Comparison of ENCODE assay signal across 18 cellular contexts in genomic region chr17:30133197-30133596, GRCh38. TPM values are rescaled to one million over a fixed set of nuclear protein-coding genes. Genes with fewer than 3 reads are reported as not detected.
DNase-seq lines count a peak whose midpoint lies in the region; ATAC-seq, FAIRE-seq and TF ChIP-seq lines count a peak whose summit lies in the region.
"Had no signal": no experiment of that assay in that cellular context is flagged by ENCODE, and none has a peak within 500 bp of the region (broad histone marks: within the 10 kb centered on the region; RNA-seq: fewer than 3 reads in every experiment).

No MANE protein-coding gene starts in this region.

- FAIRE-seq in GM12891 (lab: Jason Lieb, UNC) (no peak), K562 (lab: Jason Lieb, UNC) (no peak)
- FAIRE-seq: A204.1, GM12892 had no signal

- no peak overlapping the region for H3K4me2 ChIP-seq in K562 (ENCODE audit: insufficient read depth, low read length)
- H3K4me2 ChIP-seq: GM23338 had no signal

- TF ChIP-seq POLR2A in GM12891 (IDR thresholded peaks at IDR 0.05; ENCODE audit: low read depth, low read length) (no peak), K562 (conservative IDR thresholded peaks at IDR 0.05) (no peak)

- no peaks in the 10 kb centered on the region for H3K27me3 ChIP-seq in K562 (ENCODE audit: control insufficient read depth in 2 of 2, insufficient read depth in 2 of 2, low read length in 2 of 2)
- H3K27me3 ChIP-seq in left ventricle myocardium inferior (ENCODE audit: low read depth), result no peaks in the 10 kb centered on the region

- H3K9ac ChIP-seq in K562 (ENCODE audit: insufficient read depth in 1 of 2, low read depth in 2 of 2, low read length in 2 of 2), result no peak overlapping the region

- no peak for TF ChIP-seq CTCF in K562 (IDR thresholded peaks at IDR 0.05 in 2 of 3, conservative IDR thresholded peaks at IDR 0.05 in 1 of 3; ENCODE audit: insufficient read depth in 2 of 3, low read depth in 1 of 3, low read length in 3 of 3)
- TF ChIP-seq CTCF in left ventricle myocardium inferior (IDR thresholded peaks at IDR 0.05; ENCODE audit: borderline replicate concordance), result no peak

- no peak for TF ChIP-seq RAD21 in K562 (CRISPR knock-in tag; conservative IDR thresholded peaks at IDR 0.05 in 1 of 2, IDR thresholded peaks at IDR 0.05 in 1 of 2)

- 98% methylated on average over 3 of the region's 3 CpGs for WGBS in K562 (ENCODE audit: insufficient coverage, low coverage, missing lambda C conversion rate)

- H3K9me3 Mint-ChIP-seq in activated CD4-positive, alpha-beta T cell treated with anti-CD3 and anti-CD28 coated beads, Interleukin-2, amount 10 ng/mL, durations not matched to agents 24 days and 14 days, result no peaks in the 10 kb centered on the region
- H3K9me3 Mint-ChIP-seq: CD4-positive, alpha-beta memory T cell; GM23338; H9 had no signal

- H4K20me1 ChIP-seq in K562 (replicated peaks; ENCODE audit: control insufficient read depth, insufficient read depth, low read length), result no peaks in the 10 kb centered on the region

- DNase-seq in activated CD4-positive, alpha-beta T cell treated with anti-CD3 and anti-CD28 coated beads, Interleukin-2, amount 10 ng/mL, durations not matched to agents 24 days and 14 days, result peak; percentile 28
- no peak for DNase-seq in activated CD4-positive, alpha-beta T cell treated with anti-CD3 and anti-CD28 coated beads for 1 hour
- DNase-seq in GM12891 (ENCODE audit: insufficient read length, low spot score) (no peak), K562 (ENCODE audit: extremely low read depth in 1 of 4, low spot score in 3 of 4) (no peak), left ventricle myocardium inferior (no peak), KG1 (lab: John Stamatoyannopoulos, UW) (no peak)
- DNase-seq: C1 segment of cervical spinal cord; Calu3; CD4-positive, alpha-beta memory T cell; COR-L47; DMS53; GF-D8; H9 had no signal

- no peaks in the 10 kb centered on the region for H3K9me1 ChIP-seq in K562 (ENCODE audit: control insufficient read depth, insufficient read depth, low read length)

- no peak overlapping the region for H3K27ac ChIP-seq in K562 (ENCODE audit: extremely low read depth, low read depth, low read length)
- H3K27ac ChIP-seq in left ventricle myocardium inferior (replicated peaks), result no peak overlapping the region
- H3K27ac ChIP-seq: 22Rv1 had no signal

- no peak for ATAC-seq in K562
- ATAC-seq: GM23338, HCT116 had no signal

- H3K4me3 ChIP-seq in K562, result no peak overlapping the region
- H3K4me3 ChIP-seq in left ventricle myocardium inferior, result no peak overlapping the region
- H3K4me3 ChIP-seq: GM23338 had no signal

- in situ Hi-C loops in K562 (cut with MboI), result no loop called here

- no peak for TF ChIP-seq EP300 in K562 (IDR thresholded peaks at IDR 0.05; ENCODE audit: low read length)

- no peaks in the 10 kb centered on the region for H3K27me3 Mint-ChIP-seq in activated CD4-positive, alpha-beta T cell treated with anti-CD3 and anti-CD28 coated beads, Interleukin-2, amount 10 ng/mL, durations not matched to agents 24 days and 14 days
- H3K27me3 Mint-ChIP-seq: CD4-positive, alpha-beta memory T cell had no signal

- no TSS peak for BruUV-seq in K562 (replicated peaks; lab: Mats Ljungman, UMichigan)

- peaks cover 70% of the 10 kb centered on the region for H3K79me2 ChIP-seq in K562 (ENCODE audit: control insufficient read depth, insufficient read depth, low read length)

- H2AFZ ChIP-seq in K562 (ENCODE audit: low read depth, low read length), result no peak overlapping the region
- H2AFZ ChIP-seq: GM23338 had no signal

- POLR2A ChIA-PET in K562 (lab: Yijun Ruan, JAX), result interaction anchor here (0.8 to 2.0 kb wide), 5 partner anchors 8 to 151 kb away, joined by 3 to 7 read pairs (median 4); no protein-coding TSS in a partner anchor

- no peak overlapping the region for H3K27ac Mint-ChIP-seq in activated CD4-positive, alpha-beta T cell treated with anti-CD3 and anti-CD28 coated beads, Interleukin-2, amount 10 ng/mL, durations not matched to agents 24 days and 14 days

- H3K4me1 ChIP-seq in K562 (replicated peaks in 1 of 2; ENCODE audit: control insufficient read depth in 2 of 2, insufficient read depth in 2 of 2, low read length in 2 of 2) (peaks cover 0 to 3% of the 10 kb centered on the region in 2 experiments; a peak in 1 of 5 replicates), left ventricle myocardium inferior (peaks cover 20% of the 10 kb centered on the region)

- H3K4me1 Mint-ChIP-seq in activated CD4-positive, alpha-beta T cell treated with anti-CD3 and anti-CD28 coated beads, Interleukin-2, amount 10 ng/mL, durations not matched to agents 24 days and 14 days, result peaks cover 21% of the 10 kb centered on the region

- no peak overlapping the region for H3K4me3 Mint-ChIP-seq in activated CD4-positive, alpha-beta T cell treated with anti-CD3 and anti-CD28 coated beads, Interleukin-2, amount 10 ng/mL, durations not matched to agents 24 days and 14 days
- H3K4me3 Mint-ChIP-seq: CD4-positive, alpha-beta memory T cell; GM23338; H9 had no signal

- CTCF ChIA-PET in K562 (lab: Yijun Ruan, JAX; ENCODE audit: low intra/inter-chr PET ratio), result no interaction called here

- intact Hi-C loops in activated CD4-positive, alpha-beta T cell treated with anti-CD3 and anti-CD28 coated beads, Interleukin-2, amount 10 ng/mL, durations not matched to agents 24 days and 14 days (cut with micrococcal nuclease), result no loop called here
- intact Hi-C loops in K562 (cut with micrococcal nuclease), result no loop called here
- intact Hi-C loops in left ventricle myocardium inferior (cut with micrococcal nuclease), result no loop called here

- peaks cover 46% of the 10 kb centered on the region for H3K36me3 Mint-ChIP-seq in activated CD4-positive, alpha-beta T cell treated with anti-CD3 and anti-CD28 coated beads, Interleukin-2, amount 10 ng/mL, durations not matched to agents 24 days and 14 days (ENCODE audit: low read depth)

- H3K9me3 ChIP-seq in K562 (replicated peaks; ENCODE audit: control insufficient read depth, insufficient read depth, low read depth, low read length), result no peaks in the 10 kb centered on the region
- no peaks in the 10 kb centered on the region for H3K9me3 ChIP-seq in left ventricle myocardium inferior (replicated peaks)

- H3K36me3 ChIP-seq in K562 (ENCODE audit: control insufficient read depth, insufficient read depth, low read length) (peaks cover 80% of the 10 kb centered on the region), left ventricle myocardium inferior (peaks cover 6% of the 10 kb centered on the region)

TF ChIP-seq in GM12891, 5 proteins besides CTCF, POLR2A, EP300 and RAD21:
- TF ChIP-seq PAX5 (IDR thresholded peaks at IDR 0.05; ENCODE audit: insufficient read depth, low read length, severe bottlenecking), result no peak
- no peak for TF ChIP-seq POU2F2 (IDR thresholded peaks at IDR 0.05; ENCODE audit: low read depth, low read length)
- TF ChIP-seq POLR2AphosphoS5 (IDR thresholded peaks at IDR 0.05; ENCODE audit: low read depth, low read length), result 0 out of 2 replicates have a peak, but pooled peaks have one; percentile 30
- no peak for TF ChIP-seq SPI1 (IDR thresholded peaks at IDR 0.05; ENCODE audit: low read depth, low read length)
- no peak for TF ChIP-seq TAF1 (IDR thresholded peaks at IDR 0.05; ENCODE audit: low read depth, low read length)
TF ChIP-seq in GM12891: peak in this region for 1.

TF ChIP-seq in K562, 482 proteins besides CTCF, POLR2A, EP300 and RAD21:
- peak; percentile 73 for TF ChIP-seq C11orf30 (IDR thresholded peaks at IDR 0.05; ENCODE audit: low read depth)
- no peak for TF ChIP-seq NR4A1 (CRISPR knock-in tag; IDR thresholded peaks at IDR 0.05)
- no peak for TF ChIP-seq NR4A1 (tag; IDR thresholded peaks at IDR 0.05)
- peak; percentile 58; the same call in 1 of the 2 replicates for TF ChIP-seq MAFK (IDR thresholded peaks at IDR 0.05; ENCODE audit: low read length)
- TF ChIP-seq MAFF (IDR thresholded peaks at IDR 0.05; ENCODE audit: low read length), result peak; percentile 48
- TF ChIP-seq ZNF316 (IDR thresholded peaks at IDR 0.05), result peak; percentile 80
- TF ChIP-seq BHLHE40 (IDR thresholded peaks at IDR 0.05; ENCODE audit: low read length), result no peak
- no peak for TF ChIP-seq ZFX (CRISPR knock-in tag; IDR thresholded peaks at IDR 0.05)
- peak; percentile 54 for TF ChIP-seq MAFG (tag; conservative IDR thresholded peaks at IDR 0.05)
- no peak for TF ChIP-seq ZNF23 (CRISPR knock-in tag; IDR thresholded peaks at IDR 0.05)
- no peak for TF ChIP-seq SMARCA5 (IDR thresholded peaks at IDR 0.05)

RNA-seq across cellular contexts. Expression of gene NSRP1, which starts 16.6 kb away (rescaled TPM):
- total RNA-seq in activated CD4-positive, alpha-beta T cell treated with anti-CD3 and anti-CD28 coated beads, Interleukin-2, amount 10 ng/mL, durations not matched to agents 24 days and 14 days, result 29.8 and 31.7 TPM in 2 replicates
- polyA plus RNA-seq in GM12891 (2012; ENCODE audit: low read depth, missing spikeins), result 27.0 TPM
- total RNA-seq in K562 (2011; cell fraction: chromatin; rRNA removed; ENCODE audit: low replicate concordance), result 40.8 and 58.4 TPM in 2 replicates
- 30.5 and 46.5 TPM in 2 replicates for total RNA-seq in K562 (2011; cell fraction: nucleolus; rRNA removed)
- 75.9 and 147 TPM in 2 replicates for total RNA-seq in K562 (2011; cell fraction: nucleoplasm; rRNA removed)
- 18.4 and 18.8 TPM in 2 replicates for total RNA-seq in K562 (2014; rRNA removed)
- 32.2 and 34.1 TPM in 2 replicates for total RNA-seq in K562 (2014; rRNA removed; fragmentation: Illumina TruSeq; extraction: Trizol)
- total RNA-seq in K562 (2015; rRNA removed; fragmentation: Illumina TruSeq; extraction: Trizol), result 29.0 and 32.7 TPM in 2 replicates
- 19.5 and 20.8 TPM in 2 replicates for total RNA-seq in K562 (2021)
- 8.7 and 19.0 TPM in 2 replicates for polyA plus RNA-seq in K562 (2011; rRNA removed)
- polyA plus RNA-seq in K562 (2011; cell fraction: cytosol; rRNA removed), result 3.3 and 7.0 TPM in 2 replicates
- polyA plus RNA-seq in K562 (2011; cell fraction: nucleus; rRNA removed), result 9.8 and 17.2 TPM in 2 replicates
- 28.6 and 33.8 TPM in 2 replicates for polyA plus RNA-seq in K562 (2012)
- 50.4 and 68.6 TPM in 2 replicates for polyA plus RNA-seq in K562 (2014; fragmentation: Illumina TruSeq; extraction: Trizol)
- polyA plus RNA-seq in K562 (2014; fragmentation: Nextera tagmentation; extraction: Ambion mirVana), result 10 to 100 TPM; 52.8 to 54.2 TPM
- 36.6 and 43.6 TPM in 2 replicates for polyA plus RNA-seq in K562 (2014; rRNA removed)
- polyA minus RNA-seq in K562 (2011; rRNA and poly(A)+ RNA removed), result 11.7 and 16.7 TPM in 2 replicates
- polyA minus RNA-seq in K562 (2011; cell fraction: cytosol; rRNA and poly(A)+ RNA removed), result 14.0 and 17.5 TPM in 2 replicates
- polyA minus RNA-seq in K562 (2011; cell fraction: nucleus; rRNA and poly(A)+ RNA removed), result 13.0 and 20.9 TPM in 2 replicates
- 26.9 TPM for total RNA-seq in left ventricle myocardium inferior
